ENCODE assay signal across 19 cellular contexts in genomic region chrX:114272096-114272686, GRCh38.
"Had no signal": no experiment of that assay in that cellular context is flagged by ENCODE, and none has a peak within 500 bp of the region (broad histone marks: within the 10 kb centered on the region; RNA-seq: fewer than 3 reads in every experiment).

No MANE protein-coding gene starts in this region.

- H3K4me3 ChIP-seq: gastroesophageal sphincter, heart right ventricle, lung, neural progenitor cell, thyroid gland, uterus had no signal

- DNase-seq: activated CD4-positive, alpha-beta T cell treated with anti-CD3 and anti-CD28 coated beads, Interleukin-2, amount 10 ng/mL, durations not matched to agents 24 days and 14 days; activated CD4-positive, CD25-positive, alpha-beta regulatory T cell; activated CD8-positive, alpha-beta memory T cell treated with anti-CD3 and anti-CD28 coated beads, Interleukin-2, amount 50 U/mL, for 48 hours; activated naive CD8-positive, alpha-beta T cell treated with anti-CD3 and anti-CD28 coated beads for 36 hours; activated T-cell treated with anti-CD3 and anti-CD28 coated beads, Interleukin-2, amount 50 U/mL, for 72 hours; brain microvascular endothelial cell; dermis blood vessel endothelial cell; effector memory CD8-positive, alpha-beta T cell; heart right ventricle; left colon; naive B cell; stimulated activated CD4-positive, alpha-beta T cell treated with anti-CD3 and anti-CD28 coated beads, Interleukin-1b, Interleukin-23, amount 100 ng/mL, for 48 hours; T-cell; T1000; thyroid gland; uterus had no signal
